ENCODE assay signal across 25 cellular contexts in the genomic region with DNA sequence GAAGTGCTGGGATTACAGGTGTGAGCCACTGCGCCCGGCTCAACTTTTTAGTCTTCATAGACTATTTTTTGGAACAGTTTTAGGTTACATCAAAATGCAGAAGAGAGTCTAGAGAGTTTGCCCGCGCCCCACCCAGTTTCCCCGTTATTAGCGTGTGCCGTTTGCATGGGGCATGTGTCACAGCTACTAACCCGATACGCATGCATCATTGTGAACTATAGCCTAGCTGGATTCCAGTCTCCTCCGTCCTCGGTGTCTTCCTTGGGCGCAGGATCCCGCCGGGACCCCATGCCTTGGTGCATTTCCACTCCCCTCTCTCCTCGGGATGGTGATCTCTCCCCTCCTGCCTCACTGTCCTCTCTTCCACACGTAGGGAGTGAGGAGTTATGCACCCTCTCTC.
"Had no signal": no experiment of that assay in that cellular context is flagged by ENCODE, and none has a peak within 500 bp of the region (broad histone marks: within the 10 kb centered on the region; RNA-seq: fewer than 3 reads in every experiment).

No MANE protein-coding gene starts in this region.

- ATAC-seq: heart right ventricle; sciatic nerve; stimulated activated memory B cell treated with anti-CD40 and anti-IgM and Interleukin-4, amounts not matched to agents 10 μg/mL and 1 μg/mL and 100 μg/mL, for 72 hours; stimulated activated naive CD8-positive, alpha-beta T cell treated with anti-CD3 and anti-CD28 coated beads, Interleukin-15, Interleukin-2, amounts not matched to agents 100 U/mL and 50 U/mL, for 24 hours had no signal

- H3K27ac ChIP-seq: coronary artery, esophagus squamous epithelium, heart right ventricle, neural progenitor cell, parathyroid adenoma, prostate gland, right atrium auricular region, thoracic aorta, tibial nerve, vagina had no signal

- H3K27me3 ChIP-seq: neural progenitor cell, right atrium auricular region, vagina had no signal

- H3K27ac Mint-ChIP-seq: memory B cell; nephron; neural progenitor cell; stimulated activated memory B cell treated with anti-CD40 and anti-IgM and Interleukin-4, amounts not matched to agents 10 μg/mL and 1 μg/mL and 100 μg/mL, for 72 hours had no signal

- H3K4me3 ChIP-seq: coronary artery, esophagus squamous epithelium, heart right ventricle, lung, neural progenitor cell, prostate gland, right atrium auricular region, thoracic aorta, tibial nerve, vagina had no signal

- H3K36me3 Mint-ChIP-seq: memory B cell; neural progenitor cell; stimulated activated memory B cell treated with anti-CD40 and anti-IgM and Interleukin-4, amounts not matched to agents 10 μg/mL and 1 μg/mL and 100 μg/mL, for 72 hours had no signal

- H3K4me3 Mint-ChIP-seq: central memory CD8-positive, alpha-beta T cell; memory B cell; nephron; neural progenitor cell; stimulated activated memory B cell treated with anti-CD40 and anti-IgM and Interleukin-4, amounts not matched to agents 10 μg/mL and 1 μg/mL and 100 μg/mL, for 72 hours had no signal

- DNase-seq: dermis blood vessel endothelial cell; effector memory CD4-positive, alpha-beta T cell; erythroblast; esophagus squamous epithelium; foreskin melanocyte; heart right ventricle; hippocampal formation; kidney glomerular epithelial cell; stimulated activated CD4-positive, alpha-beta T cell treated with anti-CD3 and anti-CD28 coated beads, Interleukin-4, amount 100 ng/mL, for 4 hours; stimulated activated naive CD8-positive, alpha-beta T cell treated with anti-CD3 and anti-CD28 coated beads, Interleukin-15, Interleukin-2, amounts not matched to agents 100 U/mL and 50 U/mL, for 24 hours; substantia nigra had no signal

- H3K9ac ChIP-seq: neural progenitor cell, parathyroid adenoma had no signal

- H3K4me1 ChIP-seq: esophagus squamous epithelium, heart right ventricle, neural progenitor cell, parathyroid adenoma, prostate gland, right atrium auricular region, tibial nerve, vagina had no signal

- H3K9me3 Mint-ChIP-seq: central memory CD8-positive, alpha-beta T cell; nephron had no signal

- H3K36me3 ChIP-seq: esophagus squamous epithelium, heart right ventricle, neural progenitor cell, prostate gland, right atrium auricular region, thoracic aorta, tibial nerve, vagina had no signal

- H3K9me3 ChIP-seq: esophagus squamous epithelium, heart right ventricle, prostate gland, right atrium auricular region, thoracic aorta, tibial nerve, vagina had no signal

- H3K4me1 Mint-ChIP-seq: central memory CD8-positive, alpha-beta T cell; memory B cell; stimulated activated memory B cell treated with anti-CD40 and anti-IgM and Interleukin-4, amounts not matched to agents 10 μg/mL and 1 μg/mL and 100 μg/mL, for 72 hours had no signal
